Comparison of ENCODE assay signal across 1 cellular context in the genomic region with DNA sequence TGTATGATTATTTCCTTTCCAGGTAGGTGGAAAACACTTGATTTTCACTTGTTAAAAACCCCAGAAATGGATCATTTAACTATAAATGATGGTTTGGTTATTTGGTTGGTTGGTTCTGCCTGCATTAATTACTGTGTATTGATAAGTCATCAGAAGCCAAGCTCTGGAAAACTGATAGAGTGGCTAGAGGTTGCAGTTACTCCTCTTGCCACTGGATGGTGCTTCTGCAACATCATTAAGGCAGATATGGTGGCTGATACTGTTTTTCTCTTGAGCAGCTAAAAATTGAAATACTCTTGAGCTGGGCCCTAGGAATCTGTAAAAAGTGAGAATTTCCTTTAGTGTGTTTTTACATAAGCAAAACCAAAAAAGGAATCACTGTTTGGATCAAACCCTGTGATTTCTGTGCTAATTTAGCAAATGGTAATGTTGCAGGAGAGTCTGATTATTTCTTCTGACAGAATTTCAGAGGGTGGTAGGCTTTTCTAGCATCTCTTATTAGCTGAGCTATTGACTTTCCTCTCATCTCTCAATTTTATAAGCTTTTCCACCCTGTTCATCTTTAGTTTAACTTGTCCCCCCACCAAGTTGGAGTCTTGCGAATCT.
TF ChIP-seq lines count a peak whose summit lies in the region.

No MANE protein-coding gene starts in this region.

TF ChIP-seq in SK-N-SH, 30 proteins besides CTCF, POLR2A, EP300 and RAD21:
- TF ChIP-seq RCOR1 (IDR thresholded peaks at IDR 0.05; ENCODE audit: low read length) (0 out of 2 replicates have a peak, but pooled peaks have one; percentile 13), FOXJ3 (CRISPR knock-in tag; IDR thresholded peaks at IDR 0.05) (no peak), GABPA (IDR thresholded peaks at IDR 0.05; ENCODE audit: low read depth) (no peak), NFIC (IDR thresholded peaks at IDR 0.05; ENCODE audit: borderline replicate concordance) (no peak), JUND (IDR thresholded peaks at IDR 0.05) (no peak), SMC3 (IDR thresholded peaks at IDR 0.05; ENCODE audit: low read depth, low read length) (peak; percentile 75)
- TF ChIP-seq, protein P1, sequence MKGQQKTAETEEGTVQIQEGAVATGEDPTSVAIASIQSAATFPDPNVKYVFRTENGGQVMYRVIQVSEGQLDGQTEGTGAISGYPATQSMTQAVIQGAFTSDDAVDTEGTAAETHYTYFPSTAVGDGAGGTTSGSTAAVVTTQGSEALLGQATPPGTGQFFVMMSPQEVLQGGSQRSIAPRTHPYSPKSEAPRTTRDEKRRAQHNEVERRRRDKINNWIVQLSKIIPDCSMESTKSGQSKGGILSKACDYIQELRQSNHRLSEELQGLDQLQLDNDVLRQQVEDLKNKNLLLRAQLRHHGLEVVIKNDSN (IDR thresholded peaks at IDR 0.05; ENCODE audit: borderline replicate concordance, low read depth), result no peak
- TF ChIP-seq, protein P2, sequence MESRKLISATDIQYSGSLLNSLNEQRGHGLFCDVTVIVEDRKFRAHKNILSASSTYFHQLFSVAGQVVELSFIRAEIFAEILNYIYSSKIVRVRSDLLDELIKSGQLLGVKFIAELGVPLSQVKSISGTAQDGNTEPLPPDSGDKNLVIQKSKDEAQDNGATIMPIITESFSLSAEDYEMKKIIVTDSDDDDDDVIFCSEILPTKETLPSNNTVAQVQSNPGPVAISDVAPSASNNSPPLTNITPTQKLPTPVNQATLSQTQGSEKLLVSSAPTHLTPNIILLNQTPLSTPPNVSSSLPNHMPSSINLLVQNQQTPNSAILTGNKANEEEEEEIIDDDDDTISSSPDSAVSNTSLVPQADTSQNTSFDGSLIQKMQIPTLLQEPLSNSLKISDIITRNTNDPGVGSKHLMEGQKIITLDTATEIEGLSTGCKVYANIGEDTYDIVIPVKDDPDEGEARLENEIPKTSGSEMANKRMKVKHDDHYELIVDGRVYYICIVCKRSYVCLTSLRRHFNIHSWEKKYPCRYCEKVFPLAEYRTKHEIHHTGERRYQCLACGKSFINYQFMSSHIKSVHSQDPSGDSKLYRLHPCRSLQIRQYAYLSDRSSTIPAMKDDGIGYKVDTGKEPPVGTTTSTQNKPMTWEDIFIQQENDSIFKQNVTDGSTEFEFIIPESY (IDR thresholded peaks at IDR 0.05; ENCODE audit: borderline replicate concordance, low read depth), result no peak
TF ChIP-seq in SK-N-SH: peak in this region for 2.
